In genomic region chr12:115752913-115753726, GRCh38 we compare ENCODE assay signal across 8 cellular contexts.
DNase-seq lines count a peak whose midpoint lies in the region; ATAC-seq and TF ChIP-seq lines count a peak whose summit lies in the region.

No MANE protein-coding gene starts in this region.

- peak; percentile 78 for TF ChIP-seq CTCF in Panc1 (IDR thresholded peaks at IDR 0.05)

- ATAC-seq in Panc1 (peak; percentile 85), T-cell (replicated peaks in 1 of 4) (no peak), HG02678 (IDR thresholded peaks at IDR 0.05; ENCODE audit: unreplicated experiment) (no peak), HG03565 (IDR thresholded peaks at IDR 0.05; ENCODE audit: unreplicated experiment) (no peak)

- no peak overlapping the region for H3K4me3 Mint-ChIP-seq in T-cell

- intact Hi-C loops in Panc1 (cut with micrococcal nuclease; ENCODE audit: unreplicated experiment): loop anchor here (2.0 kb wide), 1 partner anchor 1090 kb away; no protein-coding TSS in a partner anchor

- in situ Hi-C loops in Panc1 (cut with HindIII; ENCODE audit: low pct_unique_long_range_greater_than_20kb, low sequenced_read_pairs): no loop called here

- H3K27me3 Mint-ChIP-seq in T-cell: peaks cover 3 to 15% of the 10 kb centered on the region in 2 donors

- POLR2A ChIA-PET in Panc1 (lab: Charles Lee): no interaction called here
- POLR2A ChIA-PET in T-cell (lab: Charles Lee): no interaction called here

- no peaks in the 10 kb centered on the region for H3K4me1 Mint-ChIP-seq in T-cell

- H3K27ac Mint-ChIP-seq in T-cell: no peak overlapping the region

- no peaks in the 10 kb centered on the region for H3K9me3 Mint-ChIP-seq in T-cell

- no peaks in the 10 kb centered on the region for H3K4me1 ChIP-seq in Panc1 (ENCODE audit: control insufficient read depth, insufficient read depth, low read length)

- peaks cover 31% of the 10 kb centered on the region for H3K27me3 ChIP-seq in Panc1 (ENCODE audit: control insufficient read depth, insufficient read depth, low read length)

- TF ChIP-seq RAD21 in Ishikawa (IDR thresholded peaks at IDR 0.05; ENCODE audit: low read depth): peak; percentile 64

- no peak overlapping the region for H3K4me3 ChIP-seq in Panc1 (ENCODE audit: low read depth in 2 of 2, low read length in 2 of 2)

- no peaks in the 10 kb centered on the region for H3K36me3 Mint-ChIP-seq in T-cell

- no TSS peak for BruUV-seq in Panc1 (replicated peaks; lab: Mats Ljungman, UMichigan)

- DNase-seq in EH (ENCODE audit: low read depth) (peak; percentile 90), Panc1 (ENCODE audit: low read depth, low spot score) (peak; percentile 27), epithelial cell of prostate (ENCODE audit: low read depth, low spot score) (peak; percentile 59), middle frontal gyrus (ENCODE audit: extremely low spot score, low spot score) (peak; percentile 24), T-cell (no peak)

- no peak overlapping the region for H3K27ac ChIP-seq in Panc1 (ENCODE audit: low read length)
- H3K27ac ChIP-seq in epithelial cell of prostate: peak overlapping the region; percentile 65

- no peaks in the 10 kb centered on the region; the same call in 1 of the 2 replicates for H3K36me3 ChIP-seq in Panc1 (ENCODE audit: control insufficient read depth, insufficient read depth, low read length)

- no peak for TF ChIP-seq EP300 in Ishikawa (IDR thresholded peaks at IDR 0.05; ENCODE audit: borderline replicate concordance)

- CTCF ChIA-PET in Panc1 (lab: Charles Lee): interaction anchor here (0.5 to 1.1 kb wide), 2 partner anchors 297 to 1087 kb away, joined by 4 to 10 read pairs; no protein-coding TSS in a partner anchor
- CTCF ChIA-PET in T-cell (lab: Charles Lee): interaction anchor here (0.5 to 0.6 kb wide), 2 partner anchors 86 to 1091 kb away, joined by 4 to 5 read pairs; no protein-coding TSS in a partner anchor

- H3K9me3 ChIP-seq in Panc1 (ENCODE audit: control insufficient read depth, insufficient read depth, low read depth, low read length): no peaks in the 10 kb centered on the region

TF ChIP-seq in Ishikawa, 13 proteins besides CTCF, POLR2A, EP300 and RAD21:
- TF ChIP-seq TAF1 (IDR thresholded peaks at IDR 0.05; ENCODE audit: low read depth) (no peak), CREB1 (IDR thresholded peaks at IDR 0.05; ENCODE audit: low read depth) (no peak), CEBPB (IDR thresholded peaks at IDR 0.05) (no peak)

Comparison
In these comparisons a context has a peak if more than half of its experiments do, and no peak if none do; other contexts are left out.
1. DNase-seq: peak in EH (single experiment), Panc1 (single experiment), epithelial cell of prostate (single experiment) and middle frontal gyrus (single experiment); none in T-cell (0 of 34).